12 cellular contexts compared by ENCODE assay signal in genomic region chr2:128395196-128395595, GRCh38.
"Had no signal": no experiment of that assay in that cellular context is flagged by ENCODE, and none has a peak within 500 bp of the region (broad histone marks: within the 10 kb centered on the region; RNA-seq: fewer than 3 reads in every experiment).

No MANE protein-coding gene starts in this region.

- H2AFZ ChIP-seq: parathyroid adenoma had no signal

- FAIRE-seq: frontal cortex had no signal

- H3K4me1 ChIP-seq: breast epithelium, left ventricle myocardium inferior, parathyroid adenoma had no signal

- DNase-seq: activated CD4-positive, alpha-beta T cell treated with anti-CD3 and anti-CD28 coated beads, Interleukin-2, amount 50 U/mL, for 48 hours; activated CD4-positive, CD25-positive, alpha-beta regulatory T cell treated with anti-CD3 and anti-CD28 coated beads, Interleukin-2, amount 50 U/mL, for 72 hours; activated naive CD4-positive, alpha-beta T cell; activated T-cell treated with anti-CD3 and anti-CD28 coated beads, Interleukin-2, amount 50 U/mL, for 72 hours; left ventricle myocardium inferior; retina had no signal

- H3K4me3 ChIP-seq: breast epithelium, heart left ventricle, left ventricle myocardium inferior, skin epidermis, tibial nerve had no signal

- H3K79me2 ChIP-seq: parathyroid adenoma had no signal

- H3K9ac ChIP-seq: parathyroid adenoma had no signal

- ATAC-seq: activated T-cell treated with anti-CD3 and anti-CD28 coated beads, Interleukin-2, amount 50 U/mL, for 72 hours; heart left ventricle had no signal

- H3K9me3 ChIP-seq: breast epithelium, heart left ventricle, left ventricle myocardium inferior, tibial nerve had no signal

- H3K27me3 ChIP-seq: breast epithelium, heart left ventricle, tibial nerve had no signal

- H3K27ac ChIP-seq: breast epithelium, heart left ventricle, left ventricle myocardium inferior, parathyroid adenoma, tibial nerve had no signal

- H3K36me3 ChIP-seq: breast epithelium, heart left ventricle, left ventricle myocardium inferior, tibial nerve had no signal
